In the genomic region with DNA sequence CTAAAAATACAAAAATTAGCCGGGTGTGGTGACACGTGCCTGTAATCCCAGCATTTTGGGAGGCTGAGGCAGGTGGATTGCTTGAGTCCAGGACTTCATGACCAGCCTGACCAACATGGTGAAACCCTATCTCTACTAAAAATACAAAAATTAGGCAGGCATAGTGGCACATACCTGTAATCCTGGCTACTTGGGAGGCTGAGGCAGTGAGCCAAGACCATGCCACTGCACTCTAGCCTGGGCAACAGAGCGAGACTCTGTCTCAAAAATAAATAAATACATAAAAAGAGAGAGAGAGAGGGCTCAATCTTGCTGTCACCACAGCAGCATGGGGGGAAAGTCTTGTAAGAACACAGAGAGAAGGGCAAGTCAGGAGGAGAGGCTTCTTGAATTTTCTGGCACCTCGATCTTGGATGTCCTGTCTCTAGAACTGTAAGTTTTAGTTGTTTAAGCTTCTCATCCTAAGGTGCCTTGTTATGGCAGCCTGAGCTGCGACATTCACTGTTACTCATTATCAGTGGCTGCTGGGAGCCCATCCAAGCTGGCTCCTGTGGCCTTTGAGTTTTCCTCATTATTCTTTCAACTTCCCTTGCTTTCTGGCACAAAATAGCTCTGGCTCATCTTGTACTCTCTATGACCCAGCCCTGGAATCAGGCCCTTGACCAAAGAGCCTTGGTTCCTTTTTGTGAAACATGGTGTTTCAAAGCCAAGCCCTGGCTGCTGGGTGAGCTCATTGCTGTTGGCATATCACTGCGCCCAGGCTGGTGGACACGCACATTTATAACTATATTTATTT, we compare ENCODE assay signal across 12 cellular contexts. TPM values are rescaled to one million over a fixed set of nuclear protein-coding genes. Genes with fewer than 3 reads are reported as not detected.
A peak's percentile ranks its signal among the peaks of the same experiment; 100 is the strongest.
DNase-seq lines count a peak whose midpoint lies in the region; ATAC-seq and TF ChIP-seq lines count a peak whose summit lies in the region.
"Had no signal": no experiment of that assay in that cellular context is flagged by ENCODE, and none has a peak within 500 bp of the region (broad histone marks: within the 10 kb centered on the region; RNA-seq: fewer than 3 reads in every experiment).

No MANE protein-coding gene starts in this region.

- dilution Hi-C loops in mammary epithelial cell (cut with HindIII; ENCODE audit: low sequenced_read_pairs) = no loop called here

- H3K27ac ChIP-seq in AG04450 (ENCODE audit: low read depth, low read length) (peak overlapping the region; percentile 21), mammary epithelial cell (ENCODE audit: insufficient read depth, low read depth, low read length) (no peak overlapping the region), OCI-LY7 (ENCODE audit: low read depth, low read length, poor library complexity, severe bottlenecking) (no peak overlapping the region), stomach (peak overlapping the region in 2 of 5 donors; percentile 25 to 36)
- H3K27ac ChIP-seq: C4-2B had no signal

- no peak for ATAC-seq in GM18520 (IDR thresholded peaks at IDR 0.05; ENCODE audit: unreplicated experiment)

- H3K36me3 ChIP-seq in mammary epithelial cell (ENCODE audit: insufficient read depth, low read length) (no peaks in the 10 kb centered on the region), OCI-LY7 (ENCODE audit: insufficient read depth, low read length) (no peaks in the 10 kb centered on the region), stomach (no peaks in the 10 kb centered on the region)

- no peak overlapping the region for H3K9ac ChIP-seq in mammary epithelial cell (ENCODE audit: insufficient read depth, low read length)

- DNase-seq in AG04450 (ENCODE audit: low read depth, low spot score) = no peak
- DNase-seq in M059J (ENCODE audit: low read depth) = peak; percentile 90
- no peak for DNase-seq in mammary epithelial cell
- peak; percentile 25 for DNase-seq in mucosa of gallbladder (ENCODE audit: low spot score)
- no peak for DNase-seq in OCI-LY7 (ENCODE audit: low spot score)
- no peak for DNase-seq in stomach
- no peak for DNase-seq in activated T-cell treated with anti-CD3 and anti-CD28 coated beads for 4 hours
- DNase-seq: amniotic stem cell, MM.1S, SHP77 had no signal

- intact Hi-C loops in mammary epithelial cell (cut with micrococcal nuclease) = no loop called here
- intact Hi-C loops in OCI-LY7 (cut with micrococcal nuclease; ENCODE audit: unreplicated experiment) = no loop called here
- intact Hi-C loops in stomach (cut with DNase I; ENCODE audit: low total_unique reads) = no loop called here

- H3K4me1 ChIP-seq in mammary epithelial cell (ENCODE audit: insufficient read depth, low read length) (no peaks in the 10 kb centered on the region), OCI-LY7 (ENCODE audit: insufficient read depth, low read length, poor library complexity, severe bottlenecking) (no peaks in the 10 kb centered on the region), stomach (peaks cover 0 to 13% (median 6%) of the 10 kb centered on the region in 4 donors)

- CTCF ChIA-PET in AG04450 (lab: Charles Lee) = interaction anchor here (0.6 kb wide), 1 partner anchor 27 kb away, joined by 5 read pairs; no protein-coding TSS in a partner anchor
- CTCF ChIA-PET in mammary epithelial cell (lab: Charles Lee; ENCODE audit: low non-redundant PET) = no interaction called here
- CTCF ChIA-PET in OCI-LY7 (lab: Charles Lee; ENCODE audit: unreplicated experiment) = no interaction called here

- H3K4me3 ChIP-seq in AG04450 (ENCODE audit: low read depth, low read length) (no peak overlapping the region), mammary epithelial cell (replicated peaks in 1 of 3; ENCODE audit: insufficient read depth in 1 of 3, low read depth in 2 of 3, low read length in 3 of 3) (no peak overlapping the region), OCI-LY7 (ENCODE audit: low read depth, low read length, poor library complexity, severe bottlenecking) (no peak overlapping the region), stomach (no peak overlapping the region)

- POLR2A ChIA-PET in AG04450 (lab: Yijun Ruan, JAX) (no interaction called here), OCI-LY7 (lab: Charles Lee) (interaction anchor here (1.0 kb wide), 1 partner anchor 10 kb away, joined by 3 read pairs; no protein-coding TSS in a partner anchor)

- no peak for TF ChIP-seq CTCF in AG04450 (IDR thresholded peaks at IDR 0.05; ENCODE audit: low read depth, low read length)
- no peak for TF ChIP-seq CTCF in mammary epithelial cell (conservative IDR thresholded peaks at IDR 0.05 in 1 of 2, IDR thresholded peaks at IDR 0.05 in 1 of 2; ENCODE audit: extremely low read depth in 1 of 2, insufficient read depth in 1 of 2, low read depth in 1 of 2, low read length in 2 of 2)
- TF ChIP-seq CTCF in OCI-LY7 (conservative IDR thresholded peaks at IDR 0.05; ENCODE audit: low read length) = no peak
- no peak for TF ChIP-seq CTCF in stomach (IDR thresholded peaks at IDR 0.05)

- no TSS peak for BruUV-seq in mammary epithelial cell (replicated peaks; lab: Mats Ljungman, UMichigan)
- no TSS peak for BruUV-seq in OCI-LY7 (replicated peaks; lab: Mats Ljungman, UMichigan)

- H4K20me1 ChIP-seq in mammary epithelial cell (ENCODE audit: insufficient read depth, low read length) = no peaks in the 10 kb centered on the region
- H4K20me1 ChIP-seq in OCI-LY7 (ENCODE audit: insufficient read depth, low read length) = no peaks in the 10 kb centered on the region

- no peaks in the 10 kb centered on the region for H3K9me2 ChIP-seq in OCI-LY7 (ENCODE audit: insufficient read depth, low read length)

- 33% methylated on average over 7 of the region's 7 CpGs for WGBS in mammary epithelial cell (ENCODE audit: low coverage, missing lambda C conversion rate)
- WGBS in stomach, 5 donors = 78 to 90% (median 80%) methylated on average over 7 of the region's 7 CpGs

- no peak for TF ChIP-seq EP300 in stomach (IDR thresholded peaks at IDR 0.05)

- H2AFZ ChIP-seq in mammary epithelial cell (ENCODE audit: low read depth, low read length) (peak overlapping the region; percentile 7), OCI-LY7 (ENCODE audit: low read length) (no peak overlapping the region)

- H3K79me2 ChIP-seq in mammary epithelial cell (ENCODE audit: insufficient read depth, low read length) (no peaks in the 10 kb centered on the region), OCI-LY7 (ENCODE audit: insufficient read depth, low read depth, low read length) (no peaks in the 10 kb centered on the region)

- H3K9me3 ChIP-seq in AG04450 (ENCODE audit: control insufficient read depth, insufficient read depth, low read length) (no peaks in the 10 kb centered on the region), mammary epithelial cell (replicated peaks; ENCODE audit: insufficient read depth, low read length) (no peaks in the 10 kb centered on the region), OCI-LY7 (ENCODE audit: low read length) (no peaks in the 10 kb centered on the region), stomach (no peaks in the 10 kb centered on the region)

- H3K27me3 ChIP-seq in AG04450 (ENCODE audit: control insufficient read depth, insufficient read depth, low read length) (no peaks in the 10 kb centered on the region), mammary epithelial cell (ENCODE audit: insufficient read depth, low read length) (no peaks in the 10 kb centered on the region), stomach (no peaks in the 10 kb centered on the region)

- H3K4me2 ChIP-seq in mammary epithelial cell (ENCODE audit: insufficient read depth, low read depth, low read length) (no peak overlapping the region), OCI-LY7 (ENCODE audit: low read length) (no peak overlapping the region)

- in situ Hi-C loops in mammary epithelial cell (cut with MboI; ENCODE audit: low sequenced_read_pairs in 2 of 2) = no loop called here

- no peak for TF ChIP-seq POLR2A in stomach (IDR thresholded peaks at IDR 0.05)

RNA-seq across cellular contexts. Expression of a gene that starts 8.0 kb away (rescaled TPM):
- polyA plus RNA-seq in AG04450 (2011; rRNA removed) = 211 and 290 TPM in 2 replicates
- polyA minus RNA-seq in AG04450 (2011; rRNA and poly(A)+ RNA removed) = 169 and 172 TPM in 2 replicates
- 283 and 294 TPM in 2 replicates for total RNA-seq in M059J (2014; rRNA removed; shearing (Covaris generic))
- total RNA-seq in mammary epithelial cell = 100 to 1,000 TPM in 1 of 2 donors, 10 to 100 TPM in 1; 72.7 to 142 TPM
- 168 TPM for polyA plus RNA-seq in mammary epithelial cell
- polyA minus RNA-seq in mammary epithelial cell = 202 TPM
- total RNA-seq in mucosa of gallbladder = 80.5 TPM
- 122 and 135 TPM in 2 replicates for total RNA-seq in OCI-LY7 (2014; rRNA removed; shearing (Covaris generic))
- 127 and 144 TPM in 2 replicates for total RNA-seq in OCI-LY7 (2022)
- 100 to 1,000 TPM in 2 of 5 donors, 10 to 100 TPM in 2, 1 to 10 TPM in 1; 8.1 to 147 (median 65.9) TPM for total RNA-seq in stomach
- 100 to 1,000 TPM; 143 to 175 (median 145) TPM for polyA plus RNA-seq in stomach

RNA-seq across cellular contexts. Expression of a gene that starts 14.7 kb away (rescaled TPM):
- polyA plus RNA-seq in AG04450 (2011; rRNA removed) = 0.09 TPM in 1 of 2 replicates, not detected in the other
- 0.46 TPM in 1 of 2 replicates, not detected in the other for polyA minus RNA-seq in AG04450 (2011; rRNA and poly(A)+ RNA removed)
- total RNA-seq in M059J (2014; rRNA removed; shearing (Covaris generic)) = not detected in 2 replicates
- under 1 TPM; 0.17 to 0.99 TPM for total RNA-seq in mammary epithelial cell
- 0.05 TPM for polyA plus RNA-seq in mammary epithelial cell
- not detected for polyA minus RNA-seq in mammary epithelial cell
- total RNA-seq in mucosa of gallbladder = 0.35 TPM
- 0.26 TPM in 1 of 2 replicates, not detected in the other for total RNA-seq in OCI-LY7 (2014; rRNA removed; shearing (Covaris generic))
- total RNA-seq in OCI-LY7 (2022) = not detected in 2 replicates
- 1 to 10 TPM in 2 of 5 donors, not detected in 3; 1.1 to 1.2 TPM for total RNA-seq in stomach
- under 1 TPM in 1 of 3 donors, not detected in 2; 0.20 TPM for polyA plus RNA-seq in stomach

RNA-seq across cellular contexts. Expression of a gene that starts 25.8 kb away (rescaled TPM):
- 54.4 and 65.9 TPM in 2 replicates for polyA plus RNA-seq in AG04450 (2011; rRNA removed)
- 26.2 and 33.5 TPM in 2 replicates for polyA minus RNA-seq in AG04450 (2011; rRNA and poly(A)+ RNA removed)
- 23.2 and 43.9 TPM in 2 replicates for total RNA-seq in M059J (2014; rRNA removed; shearing (Covaris generic))
- total RNA-seq in mammary epithelial cell = 10 to 100 TPM; 55.5 to 97.2 TPM
- polyA plus RNA-seq in mammary epithelial cell = 57.1 TPM
- 31.6 TPM for polyA minus RNA-seq in mammary epithelial cell
- total RNA-seq in mucosa of gallbladder = 58.6 TPM
- total RNA-seq in OCI-LY7 (2014; rRNA removed; shearing (Covaris generic)) = 31.6 and 31.8 TPM in 2 replicates
- 30.5 and 33.9 TPM in 2 replicates for total RNA-seq in OCI-LY7 (2022)
- total RNA-seq in stomach = 100 to 1,000 TPM in 1 of 5 donors, 10 to 100 TPM in 3, 1 to 10 TPM in 1; 7.0 to 158 (median 24.8) TPM
- 10 to 100 TPM; 21.7 to 33.6 (median 27.1) TPM for polyA plus RNA-seq in stomach

RNA-seq across cellular contexts. Expression of a gene that starts 55.8 kb away (rescaled TPM):
- polyA plus RNA-seq in AG04450 (2011; rRNA removed) = not detected in 2 replicates
- not detected in 2 replicates for polyA minus RNA-seq in AG04450 (2011; rRNA and poly(A)+ RNA removed)
- total RNA-seq in M059J (2014; rRNA removed; shearing (Covaris generic)) = not detected in 2 replicates
- not detected for total RNA-seq in mammary epithelial cell
- not detected for polyA plus RNA-seq in mammary epithelial cell
- not detected for polyA minus RNA-seq in mammary epithelial cell
- 35.3 TPM for total RNA-seq in mucosa of gallbladder
- 48.9 and 79.6 TPM in 2 replicates for total RNA-seq in OCI-LY7 (2014; rRNA removed; shearing (Covaris generic))
- 71.2 and 73.3 TPM in 2 replicates for total RNA-seq in OCI-LY7 (2022)
- total RNA-seq in stomach = 1 to 10 TPM; 2.6 to 8.4 (median 7.0) TPM
- 10 to 100 TPM in 2 of 3 donors, 1 to 10 TPM in 1; 8.2 to 24.3 (median 15.3) TPM for polyA plus RNA-seq in stomach

Comparison
In these comparisons a context has a peak if more than half of its experiments do, and no peak if none do; other contexts are left out.
1. DNase-seq: peak in M059J (single experiment) and mucosa of gallbladder (single experiment); none in AG04450 (single experiment), mammary epithelial cell (single experiment), OCI-LY7 (single experiment), stomach (single experiment) and activated T-cell treated with anti-CD3 and anti-CD28 coated beads for 4 hours (single experiment).